Comparison of ENCODE assay signal across 20 cellular contexts in genomic region chr4:67678612-67679011, GRCh38. TPM values are rescaled to one million over a fixed set of nuclear protein-coding genes. Genes with fewer than 3 reads are reported as not detected.
DNase-seq lines count a peak whose midpoint lies in the region; ATAC-seq and TF ChIP-seq lines count a peak whose summit lies in the region.
"Had no signal": no experiment of that assay in that cellular context is flagged by ENCODE, and none has a peak within 500 bp of the region (broad histone marks: within the 10 kb centered on the region; RNA-seq: fewer than 3 reads in every experiment).

No MANE protein-coding gene starts in this region.

- H3K9me3 ChIP-seq in mammary epithelial cell (replicated peaks; ENCODE audit: insufficient read depth, low read length), result no peaks in the 10 kb centered on the region
- no peaks in the 10 kb centered on the region for H3K9me3 ChIP-seq in breast epithelium
- no peaks in the 10 kb centered on the region for H3K9me3 ChIP-seq in psoas muscle
- H3K9me3 ChIP-seq: BE2C, HAP-1 had no signal

- no peak overlapping the region for H3K9ac ChIP-seq in mammary epithelial cell (ENCODE audit: insufficient read depth, low read length)
- H3K9ac ChIP-seq: GM23248 had no signal

- in situ Hi-C loops in mammary epithelial cell (cut with MboI; ENCODE audit: low sequenced_read_pairs in 2 of 2), result no loop called here

- CTCF ChIA-PET in mammary epithelial cell (lab: Charles Lee; ENCODE audit: low non-redundant PET), result no interaction called here

- no peaks in the 10 kb centered on the region for H4K20me1 ChIP-seq in mammary epithelial cell (ENCODE audit: insufficient read depth, low read length)

- peaks cover 38% of the 10 kb centered on the region for H3K79me2 ChIP-seq in mammary epithelial cell (ENCODE audit: insufficient read depth, low read length)

- ATAC-seq in psoas muscle, result no peak
- ATAC-seq: GM12878 had no signal

- peaks cover 15% of the 10 kb centered on the region for H3K4me1 ChIP-seq in mammary epithelial cell (ENCODE audit: insufficient read depth, low read length)
- H3K4me1 ChIP-seq in breast epithelium, result no peaks in the 10 kb centered on the region
- H3K4me1 ChIP-seq in psoas muscle, result no peaks in the 10 kb centered on the region
- H3K4me1 ChIP-seq: BE2C, HAP-1 had no signal

- H2AFZ ChIP-seq in mammary epithelial cell (ENCODE audit: low read depth, low read length), result no peak overlapping the region
- H2AFZ ChIP-seq: GM23248 had no signal

- BruUV-seq in mammary epithelial cell (replicated peaks; lab: Mats Ljungman, UMichigan), result no TSS peak

- intact Hi-C loops in mammary epithelial cell (cut with micrococcal nuclease) (no loop called here), breast epithelium (cut with DNase I; ENCODE audit: low total_unique reads) (no loop called here), psoas muscle (cut with DNase I) (loop anchor here in 1 of 2 donors (10.0 kb wide), 1 partner anchor 54 kb away; no protein-coding TSS in a partner anchor)

- TF ChIP-seq POLR2A in breast epithelium (IDR thresholded peaks at IDR 0.05), result no peak

- H3K4me3 ChIP-seq in mammary epithelial cell (replicated peaks in 1 of 3; ENCODE audit: insufficient read depth in 1 of 3, low read depth in 2 of 3, low read length in 3 of 3), result no peak overlapping the region
- H3K4me3 ChIP-seq in breast epithelium, result no peak overlapping the region
- H3K4me3 ChIP-seq in kidney epithelial cell (ENCODE audit: low read depth, low read length), result no peak overlapping the region
- no peak overlapping the region for H3K4me3 ChIP-seq in psoas muscle
- H3K4me3 ChIP-seq: GM12878, GM23248, HAP-1 had no signal

- WGBS in mammary epithelial cell (ENCODE audit: low coverage, missing lambda C conversion rate), result 43% methylated on average over 2 of the region's 2 CpGs
- 94 to 98% (median 96%) methylated on average over 2 of the region's 2 CpGs for WGBS in psoas muscle, 3 donors

- H3K27me3 ChIP-seq in mammary epithelial cell (ENCODE audit: insufficient read depth, low read length) (no peaks in the 10 kb centered on the region), breast epithelium (no peaks in the 10 kb centered on the region), kidney epithelial cell (ENCODE audit: control insufficient read depth, insufficient read depth, low read length) (no peaks in the 10 kb centered on the region), psoas muscle (ENCODE audit: insufficient read depth in 3 of 3, low read length in 2 of 3) (no peaks in the 10 kb centered on the region)
- H3K27me3 ChIP-seq: BE2C had no signal

- dilution Hi-C loops in mammary epithelial cell (cut with HindIII; ENCODE audit: low sequenced_read_pairs), result no loop called here

- H3K36me3 ChIP-seq in mammary epithelial cell (ENCODE audit: insufficient read depth, low read length), result peaks cover 48% of the 10 kb centered on the region
- H3K36me3 ChIP-seq in breast epithelium, result no peaks in the 10 kb centered on the region
- no peaks in the 10 kb centered on the region for H3K36me3 ChIP-seq in kidney epithelial cell (ENCODE audit: control insufficient read depth, insufficient read depth, low read length)
- H3K36me3 ChIP-seq in psoas muscle (ENCODE audit: insufficient read depth in 1 of 2, low read depth in 1 of 2), result peaks cover 5 to 75% of the 10 kb centered on the region in 2 donors

- no peak for TF ChIP-seq CTCF in mammary epithelial cell (conservative IDR thresholded peaks at IDR 0.05 in 1 of 2, IDR thresholded peaks at IDR 0.05 in 1 of 2; ENCODE audit: extremely low read depth in 1 of 2, insufficient read depth in 1 of 2, low read depth in 1 of 2, low read length in 2 of 2)
- TF ChIP-seq CTCF in breast epithelium (IDR thresholded peaks at IDR 0.05), result no peak
- no peak for TF ChIP-seq CTCF in kidney epithelial cell (IDR thresholded peaks at IDR 0.05; ENCODE audit: insufficient read depth, low read length, poor library complexity, severe bottlenecking)
- no peak for TF ChIP-seq CTCF in psoas muscle (IDR thresholded peaks at IDR 0.05)

- H3K27ac ChIP-seq in mammary epithelial cell (ENCODE audit: insufficient read depth, low read depth, low read length) (peak overlapping the region; percentile 1), breast epithelium (no peak overlapping the region), psoas muscle (no peak overlapping the region)
- H3K27ac ChIP-seq: GM23248 had no signal

- DNase-seq in mammary epithelial cell, result no peak
- DNase-seq in breast epithelium (ENCODE audit: low spot score in 2 of 2), result no peak
- DNase-seq in dedifferentiated amniotic fluid mesenchymal stem cell (ENCODE audit: extremely low spot score), result peak; percentile 11
- peak; percentile 16 for DNase-seq in kidney epithelial cell (ENCODE audit: low read depth)
- DNase-seq in psoas muscle, result no peak
- DNase-seq in epidermal melanocyte (ENCODE audit: insufficient read length, low spot score), result no peak
- no peak for DNase-seq in NCI-H446 treated with DMSO at 0.1 percent for 48 hours (lab: John Stamatoyannopoulos, UW)
- DNase-seq: 8988T; BE2C; C1 segment of cervical spinal cord; CD4-positive, CD25-positive, alpha-beta regulatory T cell; CD8-positive, alpha-beta memory T cell; COR-L47; DMS 273 treated with DMSO at 0.1 percent for 48 hours; DMS53; DND-41; EL; GM23248 had no signal

- H3K4me2 ChIP-seq in mammary epithelial cell (ENCODE audit: insufficient read depth, low read depth, low read length), result no peak overlapping the region

RNA-seq across cellular contexts. Expression of gene UBA6, which starts 22.3 kb away (rescaled TPM):
- total RNA-seq in mammary epithelial cell (100 to 1,000 TPM; 178 to 203 TPM), breast epithelium (10 to 100 TPM; 37.8 to 85.5 (median 50.5) TPM), kidney epithelial cell (80.3 and 146 TPM in 2 replicates), psoas muscle (10 to 100 TPM; 12.0 to 37.9 (median 23.8) TPM)
- polyA plus RNA-seq in mammary epithelial cell (143 TPM), psoas muscle (10 to 100 TPM in 1 of 3 donors, 1 to 10 TPM in 2; 3.3 to 14.3 (median 7.5) TPM)
- 130 TPM for polyA minus RNA-seq in mammary epithelial cell

Comparison
In these comparisons a context has a peak if more than half of its experiments do, and no peak if none do; other contexts are left out.
1. DNase-seq: peak in dedifferentiated amniotic fluid mesenchymal stem cell (single experiment) and kidney epithelial cell (single experiment); none in mammary epithelial cell (single experiment), breast epithelium (0 of 2), psoas muscle (0 of 2), epidermal melanocyte (single experiment) and NCI-H446 treated with DMSO at 0.1 percent for 48 hours (single experiment).